ENCODE assay signal across 19 cellular contexts in the genomic region with DNA sequence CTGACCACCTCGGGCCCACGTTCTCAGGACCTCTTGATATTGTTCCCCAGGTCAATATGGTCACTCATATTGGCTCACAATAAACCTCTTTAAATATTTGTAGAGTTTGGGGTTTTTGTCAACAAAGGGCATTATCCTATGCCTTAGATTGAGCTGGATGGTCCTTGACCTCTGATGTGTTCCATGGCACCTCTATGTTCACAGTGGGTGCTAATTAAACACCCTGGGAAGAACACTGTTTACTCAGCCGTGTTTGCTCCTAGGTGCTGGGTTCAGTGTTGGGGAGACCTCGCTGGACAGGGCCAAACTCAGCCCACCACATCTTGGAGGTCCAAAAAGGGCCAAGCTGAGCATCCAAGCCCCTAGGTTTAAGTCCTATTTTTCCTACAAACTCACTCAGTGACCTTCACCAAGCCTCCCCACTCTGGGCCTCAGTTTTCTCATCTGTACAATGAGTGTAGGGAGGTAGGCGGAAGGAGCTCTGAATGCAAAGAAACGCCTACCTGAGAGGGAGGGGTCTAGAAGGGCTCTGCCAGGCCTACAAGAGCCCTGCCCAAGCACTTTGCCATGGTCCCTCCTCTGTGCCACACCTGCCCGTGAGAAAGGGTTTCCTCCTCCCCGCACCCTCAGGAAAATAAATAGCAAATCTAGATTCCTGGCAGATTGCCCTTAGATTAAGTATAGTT. TPM values are rescaled to one million over a fixed set of nuclear protein-coding genes. Genes with fewer than 3 reads are reported as not detected.
DNase-seq lines count a peak whose midpoint lies in the region; ATAC-seq and TF ChIP-seq lines count a peak whose summit lies in the region.
"Had no signal": no experiment of that assay in that cellular context is flagged by ENCODE, and none has a peak within 500 bp of the region (broad histone marks: within the 10 kb centered on the region; RNA-seq: fewer than 3 reads in every experiment).

No MANE protein-coding gene starts in this region.

- peak overlapping the region; percentile 46 for H3K27ac ChIP-seq in ectodermal cell (ENCODE audit: insufficient read depth, low read depth, low read length, poor library complexity, severe bottlenecking)
- no peak overlapping the region for H3K27ac ChIP-seq in A673 (ENCODE audit: low read depth, low read length, poor library complexity, severe bottlenecking)
- H3K27ac ChIP-seq: BLaER1 treated with 17β-estradiol and CSF1 and Interleukin-3, amounts not matched to agents 10 nM and 100 nM; parathyroid adenoma; suprapubic skin had no signal

- DNase-seq in COLO668 (lab: John Stamatoyannopoulos, UW; ENCODE audit: unreplicated experiment) (peak; percentile 66), NCI-H2029 (lab: John Stamatoyannopoulos, UW) (peak; percentile 37), neural crest cell (ENCODE audit: low read depth, low spot score) (no peak), A673 (ENCODE audit: low spot score) (no peak), NOMO-1 (lab: John Stamatoyannopoulos, UW; ENCODE audit: unreplicated experiment in 2 of 2) (no peak)
- no peak for DNase-seq in activated T-cell treated with anti-CD3 and anti-CD28 coated beads, Interleukin-2, amount 50 U/mL, for 4 hours
- DNase-seq: ACHN; activated naive CD4-positive, alpha-beta T cell; hippocampal formation; Karpas-422; NCI-H1048; PC-3; T-cell had no signal

- peaks cover 12% of the 10 kb centered on the region for H3K36me3 Mint-ChIP-seq in neural crest cell (ENCODE audit: low read depth)
- H3K36me3 Mint-ChIP-seq in activated T-cell treated with anti-CD3 and anti-CD28 coated beads, Interleukin-2, amount 50 U/mL, for 4 hours (ENCODE audit: insufficient read depth), result no peaks in the 10 kb centered on the region
- H3K36me3 Mint-ChIP-seq: T-cell had no signal

- 41 to 43% methylated on average over 8 of the region's 8 CpGs for WGBS in ectodermal cell, 2 experiments

- H3K4me3 Mint-ChIP-seq in neural crest cell, result peak overlapping the region; percentile 8
- H3K4me3 Mint-ChIP-seq in activated T-cell treated with anti-CD3 and anti-CD28 coated beads, Interleukin-2, amount 50 U/mL, for 4 hours, result no peak overlapping the region
- H3K4me3 Mint-ChIP-seq: T-cell had no signal

- peaks cover 13% of the 10 kb centered on the region for H3K27me3 Mint-ChIP-seq in neural crest cell (ENCODE audit: low read depth)
- H3K27me3 Mint-ChIP-seq in activated T-cell treated with anti-CD3 and anti-CD28 coated beads, Interleukin-2, amount 50 U/mL, for 4 hours (ENCODE audit: low read depth), result peaks cover 24% of the 10 kb centered on the region

- peaks cover 3% of the 10 kb centered on the region for H3K36me3 ChIP-seq in ectodermal cell (ENCODE audit: control insufficient read depth, insufficient read depth, low read length)
- no peaks in the 10 kb centered on the region for H3K36me3 ChIP-seq in A673 (ENCODE audit: insufficient read depth, low read length, poor library complexity, severe bottlenecking)
- H3K36me3 ChIP-seq: BLaER1 treated with 17β-estradiol and CSF1 and Interleukin-3, amounts not matched to agents 10 nM and 100 nM; suprapubic skin had no signal

- POLR2A ChIA-PET in A673 (lab: Charles Lee; ENCODE audit: low non-redundant PET), result no interaction called here

- no peak for ATAC-seq in activated T-cell treated with anti-CD3 and anti-CD28 coated beads, Interleukin-2, amount 50 U/mL, for 4 hours
- no peak for ATAC-seq in GM21825 (IDR thresholded peaks at IDR 0.05; ENCODE audit: unreplicated experiment)
- ATAC-seq: PC-3, sciatic nerve, T-cell had no signal

- H3K4me1 ChIP-seq in ectodermal cell (ENCODE audit: control insufficient read depth, insufficient read depth, low read length), result peaks cover 40% of the 10 kb centered on the region
- no peaks in the 10 kb centered on the region for H3K4me1 ChIP-seq in A673 (ENCODE audit: insufficient read depth, low read length, poor library complexity, severe bottlenecking)
- H3K4me1 ChIP-seq: BLaER1 treated with 17β-estradiol and CSF1 and Interleukin-3, amounts not matched to agents 10 nM and 100 nM; parathyroid adenoma had no signal

- BruUV-seq in A673 (replicated peaks; lab: Mats Ljungman, UMichigan), result no TSS peak

- H3K27me3 ChIP-seq in ectodermal cell (ENCODE audit: control insufficient read depth, insufficient read depth, low read length, poor library complexity, severe bottlenecking) (no peaks in the 10 kb centered on the region), A673 (replicated peaks; ENCODE audit: insufficient read depth, low read depth, low read length, poor library complexity) (peaks cover 5% of the 10 kb centered on the region)
- H3K27me3 ChIP-seq: suprapubic skin had no signal

- CTCF ChIA-PET in A673 (lab: Charles Lee), result no interaction called here

- peaks cover 25% of the 10 kb centered on the region for H3K4me1 Mint-ChIP-seq in neural crest cell
- H3K4me1 Mint-ChIP-seq in activated T-cell treated with anti-CD3 and anti-CD28 coated beads, Interleukin-2, amount 50 U/mL, for 4 hours (ENCODE audit: low read depth), result no peaks in the 10 kb centered on the region

- H3K27ac Mint-ChIP-seq in neural crest cell (ENCODE audit: unreplicated experiment), result peak overlapping the region; percentile 1
- H3K27ac Mint-ChIP-seq: T-cell had no signal

- intact Hi-C loops in A673 (cut with micrococcal nuclease; ENCODE audit: unreplicated experiment), result no loop called here

- H3K9me3 ChIP-seq in ectodermal cell (ENCODE audit: control insufficient read depth, low read length), result no peaks in the 10 kb centered on the region
- H3K9me3 ChIP-seq in A673 (ENCODE audit: low read depth, low read length, poor library complexity, severe bottlenecking), result no peaks in the 10 kb centered on the region
- H3K9me3 ChIP-seq: suprapubic skin had no signal

- peaks cover 6% of the 10 kb centered on the region for H3K9me3 Mint-ChIP-seq in neural crest cell
- H3K9me3 Mint-ChIP-seq in activated T-cell treated with anti-CD3 and anti-CD28 coated beads, Interleukin-2, amount 50 U/mL, for 4 hours, result peaks cover 5% of the 10 kb centered on the region

- H3K4me3 ChIP-seq in ectodermal cell (ENCODE audit: insufficient read depth, low read depth, low read length) (no peak overlapping the region), A673 (ENCODE audit: low read depth, low read length, poor library complexity, severe bottlenecking) (no peak overlapping the region)
- H3K4me3 ChIP-seq: BLaER1 treated with 17β-estradiol and CSF1 and Interleukin-3, amounts not matched to agents 10 nM and 100 nM; suprapubic skin had no signal

- TF ChIP-seq CTCF in neural crest cell (conservative IDR thresholded peaks at IDR 0.05) (no peak), A673 (conservative IDR thresholded peaks at IDR 0.05; ENCODE audit: low read depth, low read length) (no peak)

RNA-seq across cellular contexts. Expression of gene FAM174B, which starts 7.2 kb away (rescaled TPM):
- 31.8 TPM for polyA plus RNA-seq in ectodermal cell (2013, experiment 1 of 4)
- polyA plus RNA-seq in ectodermal cell (2013, experiment 2 of 4), result 32.7 TPM
- 21.0 TPM for polyA plus RNA-seq in ectodermal cell (2013, experiment 3 of 4)
- polyA plus RNA-seq in ectodermal cell (2013, experiment 4 of 4), result 28.2 TPM
- total RNA-seq in neural crest cell (10.6 and 12.1 TPM in 2 replicates), A673 (2021) (2.7 and 3.7 TPM in 2 replicates)
- 1 to 10 TPM; 2.7 to 6.2 (median 3.6) TPM for total RNA-seq in activated T-cell treated with anti-CD3 and anti-CD28 coated beads, Interleukin-2, amount 50 U/mL, for 4 hours

Comparison
In these comparisons a context has a peak if more than half of its experiments do, and no peak if none do; other contexts are left out.
1. DNase-seq: peak in COLO668 (single experiment) and NCI-H2029 (single experiment); none in neural crest cell (single experiment), A673 (single experiment), activated T-cell treated with anti-CD3 and anti-CD28 coated beads, Interleukin-2, amount 50 U/mL, for 4 hours (single experiment) and NOMO-1 (0 of 2).